22 cellular contexts compared by ENCODE assay signal in genomic region chr13:65710514-65710913, GRCh38.
"Had no signal": no experiment of that assay in that cellular context is flagged by ENCODE, and none has a peak within 500 bp of the region (broad histone marks: within the 10 kb centered on the region; RNA-seq: fewer than 3 reads in every experiment).

No MANE protein-coding gene starts in this region.

- DNase-seq: activated CD4-positive, alpha-beta memory T cell treated with anti-CD3 and anti-CD28 coated beads for 36 hours; activated CD4-positive, alpha-beta T cell treated with anti-CD3 and anti-CD28 coated beads, Interleukin-2, amount 10 ng/mL, durations not matched to agents 7 days and 5 days; activated CD4-positive, CD25-positive, alpha-beta regulatory T cell; activated gamma-delta T cell; activated naive CD4-positive, alpha-beta T cell treated with anti-CD3 and anti-CD28 coated beads, Interleukin-2, amount 10 ng/mL, durations not matched to agents 7 days and 5 days; activated naive CD8-positive, alpha-beta T cell treated with anti-CD3 and anti-CD28 coated beads for 36 hours; activated T-cell treated with anti-CD3 and anti-CD28 coated beads for 4 hours; activated T-cell treated with anti-CD3 and anti-CD28 coated beads, Interleukin-2, amount 50 U/mL, for 48 hours; anterior cingulate cortex; cerebellar nuclear complex; IMR-90; Kasumi-1; KBM-7; NCI-H1105 treated with DMSO at 0.1 percent for 48 hours; NCI-H1694; NCI-H2029 treated with DMSO at 0.1 percent for 48 hours; NCI-H446 treated with DMSO at 0.1 percent for 48 hours; NCI-H524 treated with DMSO at 0.1 percent for 48 hours; NK-92 treated with Interleukin-12 subunit alpha and Interleukin-12 subunit beta, amount 100 ng/mL, for 24 hours; PC-9; SHP77 treated with DMSO at 0.1 percent for 48 hours; T-helper 1 cell had no signal
